24 cellular contexts compared by ENCODE assay signal in genomic region chr22:24358105-24358836, GRCh38.
DNase-seq lines count a peak whose midpoint lies in the region; ATAC-seq and TF ChIP-seq lines count a peak whose summit lies in the region.
"Had no signal": no experiment of that assay in that cellular context is flagged by ENCODE, and none has a peak within 500 bp of the region (broad histone marks: within the 10 kb centered on the region; RNA-seq: fewer than 3 reads in every experiment).

No MANE protein-coding gene starts in this region.

- no peak overlapping the region for H3K4ac ChIP-seq in IMR-90 (ENCODE audit: low read depth, low read length)

- 100% methylated on average over 1 of the region's 8 CpGs; no CpG with 5 or more reads in 1 of the 2 experiments for WGBS in IMR-90 (ENCODE audit: extremely low coverage in 2 of 2, insufficient read length in 1 of 2), 2 experiments

- no peak for TF ChIP-seq POLR2A in IMR-90 (IDR thresholded peaks at IDR 0.05; ENCODE audit: low read depth, low read length)

- no peak overlapping the region for H4K8ac ChIP-seq in IMR-90 (ENCODE audit: low read depth in 2 of 2, low read length in 2 of 2)

- peak overlapping the region; percentile 62 for H3K27ac Mint-ChIP-seq in progenitor cell of endocrine pancreas

- no peak overlapping the region for H2AK9ac ChIP-seq in IMR-90 (replicated peaks; ENCODE audit: low read depth, low read length, poor library complexity)

- dilution Hi-C loops in IMR-90 (cut with HindIII; ENCODE audit: low sequenced_read_pairs, unreplicated experiment), result no loop called here

- H3K9me1 ChIP-seq in IMR-90 (ENCODE audit: insufficient read depth, low read length), result peaks cover 9% of the 10 kb centered on the region

- no peak overlapping the region for H3K14ac ChIP-seq in IMR-90 (replicated peaks; ENCODE audit: low read depth, low read length)

- H3K4me2 ChIP-seq in IMR-90 (ENCODE audit: low read depth, low read length), result no peak overlapping the region
- H3K4me2 ChIP-seq: A549, PC-9 had no signal

- in situ Hi-C loops in IMR-90 (cut with MboI; ENCODE audit: low sequenced_read_pairs), result no loop called here

- H3K9ac ChIP-seq in IMR-90 (ENCODE audit: low read depth, low read length), result no peak overlapping the region

- H3K4me1 ChIP-seq in IMR-90 (ENCODE audit: control insufficient read depth, insufficient read depth, low read length), result peaks cover 4% of the 10 kb centered on the region; the same call in 1 of the 2 replicates
- peaks cover 34% of the 10 kb centered on the region for H3K4me1 ChIP-seq in lower lobe of right lung
- H3K4me1 ChIP-seq: SJSA1 had no signal

- H3K4me1 Mint-ChIP-seq in progenitor cell of endocrine pancreas (ENCODE audit: low read depth), result peaks cover 18% of the 10 kb centered on the region

- peak; percentile 56 for ATAC-seq in IMR-90 (ENCODE audit: low read depth)
- no peak for ATAC-seq in lower lobe of right lung
- no peak for ATAC-seq in HG02973 (IDR thresholded peaks at IDR 0.05; ENCODE audit: unreplicated experiment)
- ATAC-seq in HG03460 (IDR thresholded peaks at IDR 0.05; ENCODE audit: unreplicated experiment), result no peak
- ATAC-seq: A549, K562 had no signal

- no peak overlapping the region for H2BK5ac ChIP-seq in IMR-90 (ENCODE audit: low read depth, low read length, poor library complexity, severe bottlenecking)

- no peak overlapping the region for H3K18ac ChIP-seq in IMR-90 (ENCODE audit: low read depth, low read length)

- 0 out of 2 replicates have a peak, but pooled peaks cover 4% of the 10 kb centered on the region for H4K20me1 ChIP-seq in IMR-90 (ENCODE audit: insufficient read depth, low read length)

- CTCF ChIA-PET in IMR-90 (lab: Yijun Ruan, JAX), result interaction anchor here (0.7 kb wide), 1 partner anchor 366 kb away, joined by 3 read pairs; no protein-coding TSS in a partner anchor

- no peaks in the 10 kb centered on the region for H3K27me3 Mint-ChIP-seq in progenitor cell of endocrine pancreas

- H3K4me3 ChIP-seq in IMR-90 (ENCODE audit: insufficient read depth, low read depth, low read length) (no peak overlapping the region), lower lobe of right lung (no peak overlapping the region)
- H3K4me3 ChIP-seq: A549, K562, PC-9, SJSA1 had no signal

- no peak overlapping the region for H2AK5ac ChIP-seq in IMR-90 (ENCODE audit: low read depth, low read length)

- H3K79me1 ChIP-seq in IMR-90 (ENCODE audit: low read depth in 1 of 2, low read length in 2 of 2), result peaks cover 19 to 54% of the 10 kb centered on the region in 2 experiments

- H3K27ac ChIP-seq in C4-2B, result peak overlapping the region; percentile 37
- no peak overlapping the region for H3K27ac ChIP-seq in IMR-90 (ENCODE audit: insufficient read depth, low read length)
- H3K27ac ChIP-seq in lower lobe of right lung, result peak overlapping the region; percentile 22
- H3K27ac ChIP-seq: A549, HL-60, PC-9, SJSA1 had no signal

- no peak overlapping the region for H4K5ac ChIP-seq in IMR-90 (ENCODE audit: low read depth, low read length)

- BruUV-seq in IMR-90 (replicated peaks; lab: Mats Ljungman, UMichigan), result no TSS peak

- no peak overlapping the region for H3K56ac ChIP-seq in IMR-90 (ENCODE audit: extremely low read depth, insufficient read depth, low read length)

- H3K9me3 Mint-ChIP-seq in progenitor cell of endocrine pancreas (ENCODE audit: low read depth), result peaks cover 5% of the 10 kb centered on the region

- POLR2A ChIA-PET in IMR-90 (lab: Charles Lee; ENCODE audit: unreplicated experiment), result no interaction called here

- H3K9me3 ChIP-seq in IMR-90 (ENCODE audit: control insufficient read depth, insufficient read depth, low read length), result no peaks in the 10 kb centered on the region
- H3K9me3 ChIP-seq in lower lobe of right lung, result no peaks in the 10 kb centered on the region
- H3K9me3 ChIP-seq: SJSA1 had no signal

- DNase-seq in IMR-90, result peak; percentile 21
- no peak for DNase-seq in lower lobe of right lung
- no peak for DNase-seq in progenitor cell of endocrine pancreas (ENCODE audit: low spot score, unreplicated experiment)
- no peak for DNase-seq in HPDE6-E6E7 (ENCODE audit: extremely low spot score)
- DNase-seq: C1 segment of cervical spinal cord; DMS153; DND-41; H7; Kasumi-1; NCI-H1092 treated with DMSO at 0.1 percent for 48 hours; NCI-H1436 treated with DMSO at 0.1 percent for 48 hours; NCI-H187 treated with DMSO at 0.1 percent for 48 hours; NCI-H524 treated with DMSO at 0.1 percent for 48 hours; NCI-H82; NK-92 treated with Interleukin-12 subunit alpha and Interleukin-12 subunit beta, amount 100 ng/mL, for 24 hours; PC-9; Right ventricle myocardium superior had no signal

- no peak overlapping the region for H2BK15ac ChIP-seq in IMR-90 (ENCODE audit: low read depth, low read length)

- no peak overlapping the region for H2BK20ac ChIP-seq in IMR-90 (ENCODE audit: low read depth, low read length)

- no peak overlapping the region for H3K23ac ChIP-seq in IMR-90 (ENCODE audit: low read depth, low read length)

- H4K91ac ChIP-seq in IMR-90 (ENCODE audit: insufficient read depth, low read depth, low read length), result no peak overlapping the region

- no peak for TF ChIP-seq RAD21 in IMR-90 (IDR thresholded peaks at IDR 0.05; ENCODE audit: low read length)

- H3K4me3 Mint-ChIP-seq in progenitor cell of endocrine pancreas (ENCODE audit: low read depth), result no peak overlapping the region

- H2BK120ac ChIP-seq in IMR-90 (ENCODE audit: low read depth, low read length), result no peak overlapping the region

- TF ChIP-seq CTCF in C4-2B (conservative IDR thresholded peaks at IDR 0.05) (no peak), IMR-90 (conservative IDR thresholded peaks at IDR 0.05; ENCODE audit: low read depth, low read length) (no peak), lower lobe of right lung (IDR thresholded peaks at IDR 0.05) (no peak), progenitor cell of endocrine pancreas (IDR thresholded peaks at IDR 0.05; ENCODE audit: unreplicated experiment) (no peak)

- H3K27me3 ChIP-seq in IMR-90 (ENCODE audit: control insufficient read depth, insufficient read depth, low read length), result no peaks in the 10 kb centered on the region
- no peaks in the 10 kb centered on the region for H3K27me3 ChIP-seq in lower lobe of right lung (ENCODE audit: low read depth)
- H3K27me3 ChIP-seq: SJSA1 had no signal

- peaks cover 26% of the 10 kb centered on the region for H3K36me3 Mint-ChIP-seq in progenitor cell of endocrine pancreas (ENCODE audit: insufficient read depth)

- intact Hi-C loops in IMR-90 (cut with micrococcal nuclease), result no loop called here
- intact Hi-C loops in lower lobe of right lung (cut with DNase I), result no loop called here

- no peak overlapping the region for H2AFZ ChIP-seq in IMR-90 (replicated peaks; ENCODE audit: low read length, poor library complexity)
- H2AFZ ChIP-seq: PC-9 had no signal

- H3K36me3 ChIP-seq in IMR-90 (ENCODE audit: control insufficient read depth, insufficient read depth, low read length) (peaks cover 24% of the 10 kb centered on the region), lower lobe of right lung (peaks cover 69% of the 10 kb centered on the region)

TF ChIP-seq in IMR-90, 13 proteins besides CTCF, POLR2A, EP300 and RAD21:
- TF ChIP-seq CEBPB (IDR thresholded peaks at IDR 0.05; ENCODE audit: low read depth, low read length) (no peak), MXI1 (IDR thresholded peaks at IDR 0.05; ENCODE audit: borderline replicate concordance, low read depth, low read length) (no peak), CHD1 (IDR thresholded peaks at IDR 0.05; ENCODE audit: low read depth, low read length) (no peak), SMC3 (IDR thresholded peaks at IDR 0.05; ENCODE audit: low read depth, low read length) (no peak), RCOR1 (IDR thresholded peaks at IDR 0.05; ENCODE audit: insufficient replicate concordance, low read length) (no peak), MAFK (IDR thresholded peaks at IDR 0.05; ENCODE audit: low read depth, low read length) (no peak), ELK1 (IDR thresholded peaks at IDR 0.05; ENCODE audit: borderline replicate concordance, low read depth, low read length) (no peak), RFX5 (IDR thresholded peaks at IDR 0.05; ENCODE audit: low read depth, low read length) (no peak), USF2 (IDR thresholded peaks at IDR 0.05; ENCODE audit: low read depth, low read length) (no peak), NFE2L2 (IDR thresholded peaks at IDR 0.05; ENCODE audit: low read depth, low read length) (no peak), MAZ (IDR thresholded peaks at IDR 0.05; ENCODE audit: borderline replicate concordance, low read depth, low read length) (no peak), BHLHE40 (IDR thresholded peaks at IDR 0.05; ENCODE audit: low read depth, low read length) (no peak)
